13 cellular contexts compared by ENCODE assay signal in the genomic region with DNA sequence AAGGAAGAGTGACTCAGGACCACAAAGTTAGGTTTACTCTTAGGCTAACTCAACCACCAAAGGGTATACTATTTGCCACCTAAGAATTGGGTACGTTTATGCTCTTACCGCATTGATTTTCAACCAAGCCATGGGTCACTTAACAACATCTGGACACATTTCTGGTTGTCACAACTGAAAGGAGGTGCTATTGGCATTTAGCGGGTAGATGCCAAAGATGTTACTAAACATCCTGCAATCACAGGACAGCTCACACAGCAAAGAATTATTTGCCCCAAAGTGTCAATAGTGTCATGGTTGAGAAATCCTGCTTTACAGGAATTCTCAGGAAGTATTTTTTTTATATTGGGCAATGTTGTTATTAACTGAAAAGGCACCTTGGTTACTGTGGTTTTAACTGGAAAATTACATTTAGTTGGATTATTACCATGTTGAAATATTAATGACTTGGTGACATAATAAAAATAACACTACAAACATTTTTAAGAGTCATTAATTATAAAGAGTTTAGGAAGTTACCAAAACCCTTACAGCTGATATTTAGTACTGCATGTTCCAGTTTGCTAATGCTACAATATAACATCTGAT.
DNase-seq lines count a peak whose midpoint lies in the region; ATAC-seq, FAIRE-seq and TF ChIP-seq lines count a peak whose summit lies in the region.
"Had no signal": no experiment of that assay in that cellular context is flagged by ENCODE, and none has a peak within 500 bp of the region (broad histone marks: within the 10 kb centered on the region; RNA-seq: fewer than 3 reads in every experiment).

No MANE protein-coding gene starts in this region.

- H3K4me3 Mint-ChIP-seq in HFFc6, result no peak overlapping the region
- H3K4me3 Mint-ChIP-seq: activated T-cell treated with anti-CD3 and anti-CD28 coated beads, Interleukin-2, amount 50 U/mL, for 72 hours; immature natural killer cell had no signal

- peaks cover 19% of the 10 kb centered on the region for H3K4me1 ChIP-seq in A549

- H3K4me3 ChIP-seq in A549, result no peak overlapping the region
- no peak overlapping the region for H3K4me3 ChIP-seq in astrocyte of the cerebellum (ENCODE audit: low read depth, low read length)
- H3K4me3 ChIP-seq in kidney epithelial cell (ENCODE audit: low read depth, low read length), result no peak overlapping the region
- H3K4me3 ChIP-seq: coronary artery had no signal

- POLR2A ChIA-PET in A549 (lab: Yijun Ruan, JAX), result interaction anchor here (1.0 kb wide), 1 partner anchor 12 kb away, joined by 6 read pairs; no protein-coding TSS in a partner anchor

- H3K27me3 Mint-ChIP-seq in HFFc6 (ENCODE audit: insufficient read depth), result no peaks in the 10 kb centered on the region

- TF ChIP-seq POLR2A in A549 (IDR thresholded peaks at IDR 0.05; ENCODE audit: low read length), result no peak

- H3K9me3 ChIP-seq in A549, result peaks cover 39% of the 10 kb centered on the region

- peaks cover 17% of the 10 kb centered on the region for H3K9me3 Mint-ChIP-seq in HFFc6

- CTCF ChIA-PET in A549 (lab: Yijun Ruan, JAX), result no interaction called here

- peak overlapping the region; percentile 59 for H3K4me2 ChIP-seq in A549

- peak overlapping the region; percentile 64; the same call in 1 of the 2 replicates for H3K27ac Mint-ChIP-seq in HFFc6
- H3K27ac Mint-ChIP-seq: activated T-cell treated with anti-CD3 and anti-CD28 coated beads, Interleukin-2, amount 50 U/mL, for 72 hours; immature natural killer cell had no signal

- peak; percentile 63 to 93 for DNase-seq in A549 (ENCODE audit: low read depth in 1 of 2, low spot score in 1 of 2)
- DNase-seq in HFFc6, result peak; percentile 64
- peak; percentile 24 for DNase-seq in astrocyte of the cerebellum (ENCODE audit: low read depth)
- peak; percentile 99 for DNase-seq in kidney epithelial cell (ENCODE audit: low read depth)
- no peak for DNase-seq in NCI-H1417 treated with DMSO at 0.1 percent for 48 hours (lab: John Stamatoyannopoulos, UW)
- no peak for DNase-seq in anterior cingulate cortex (lab: John Stamatoyannopoulos, UW)
- no peak for DNase-seq in 8988T
- DNase-seq: activated T-cell treated with anti-CD3 and anti-CD28 coated beads, Interleukin-2, amount 50 U/mL, for 72 hours; immature natural killer cell; NCI-H69; right cardiac atrium had no signal

- H3K36me3 Mint-ChIP-seq in HFFc6 (ENCODE audit: low read depth), result peaks cover 1% of the 10 kb centered on the region; the same call in 1 of the 2 replicates
- H3K36me3 Mint-ChIP-seq: immature natural killer cell had no signal

- TF ChIP-seq EP300 in A549 (IDR thresholded peaks at IDR 0.05), result peak; percentile 96 to 97

- ATAC-seq in A549 (peak; percentile 96 to 98), GM21447 (IDR thresholded peaks at IDR 0.05; ENCODE audit: unreplicated experiment) (no peak)
- ATAC-seq: activated T-cell treated with anti-CD3 and anti-CD28 coated beads, Interleukin-2, amount 50 U/mL, for 72 hours; right cardiac atrium had no signal

- no peaks in the 10 kb centered on the region for H3K36me3 ChIP-seq in kidney epithelial cell (ENCODE audit: control insufficient read depth, insufficient read depth, low read length)

- peak; percentile 45 to 81 for TF ChIP-seq RAD21 in A549 (conservative IDR thresholded peaks at IDR 0.05 in 1 of 2, IDR thresholded peaks at IDR 0.05 in 1 of 2)

- in situ Hi-C loops in astrocyte of the cerebellum (cut with HindIII; ENCODE audit: low sequenced_read_pairs), result no loop called here

- no peaks in the 10 kb centered on the region; the same call in 1 of the 2 replicates for H3K4me1 Mint-ChIP-seq in HFFc6 (ENCODE audit: low read depth)
- H3K4me1 Mint-ChIP-seq: immature natural killer cell had no signal

- WGBS in A549 (ENCODE audit: missing lambda C conversion rate), result 3% methylated on average over 3 of the region's 3 CpGs

- peak; percentile 97 for FAIRE-seq in A549 (lab: Jason Lieb, UNC)

- H3K27ac ChIP-seq in A549, result peak overlapping the region; percentile 78 to 80
- H3K27ac ChIP-seq: coronary artery had no signal

- no peaks in the 10 kb centered on the region for H3K27me3 ChIP-seq in kidney epithelial cell (ENCODE audit: control insufficient read depth, insufficient read depth, low read length)

- TF ChIP-seq CTCF in A549 (IDR thresholded peaks at IDR 0.05) (no peak), HFFc6 (IDR thresholded peaks at IDR 0.05) (no peak), astrocyte of the cerebellum (IDR thresholded peaks at IDR 0.05; ENCODE audit: low read depth, low read length, missing control alignments) (no peak), kidney epithelial cell (IDR thresholded peaks at IDR 0.05; ENCODE audit: insufficient read depth, low read length, poor library complexity, severe bottlenecking) (no peak)

TF ChIP-seq in A549, 52 proteins besides CTCF, POLR2A, EP300 and RAD21:
- TF ChIP-seq CHD2 (IDR thresholded peaks at IDR 0.05; ENCODE audit: low read length, partially characterized antibody) (no peak), JUN (IDR thresholded peaks at IDR 0.05) (peak; percentile 94 to 97; a peak in 4 of 5 replicates), JUNB (IDR thresholded peaks at IDR 0.05) (peak; percentile 97), FOSL2 (IDR thresholded peaks at IDR 0.05) (peak; percentile 90), FOSL2 (CRISPR knock-in tag; IDR thresholded peaks at IDR 0.05) (peak; percentile 96), BHLHE40 (IDR thresholded peaks at IDR 0.05; ENCODE audit: low read depth, low read length) (no peak), GATA3 (IDR thresholded peaks at IDR 0.05; ENCODE audit: borderline replicate concordance) (peak; percentile 94), RARB (CRISPR knock-in tag; IDR thresholded peaks at IDR 0.05) (0 out of 2 replicates have a peak, but pooled peaks have one; percentile 68), SMC3 (IDR thresholded peaks at IDR 0.05) (peak; percentile 68), RNF2 (IDR thresholded peaks at IDR 0.05; ENCODE audit: borderline replicate concordance, low read depth) (no peak), MAFK (IDR thresholded peaks at IDR 0.05; ENCODE audit: partially characterized antibody) (peak; percentile 28), HOXA7 (CRISPR knock-in tag; IDR thresholded peaks at IDR 0.05) (no peak), ZSCAN20 (CRISPR knock-in tag; IDR thresholded peaks at IDR 0.05) (0 out of 2 replicates have a peak, but pooled peaks have one; percentile 46), CEBPB (IDR thresholded peaks at IDR 0.05) (peak; percentile 99)
- TF ChIP-seq, protein P1, sequence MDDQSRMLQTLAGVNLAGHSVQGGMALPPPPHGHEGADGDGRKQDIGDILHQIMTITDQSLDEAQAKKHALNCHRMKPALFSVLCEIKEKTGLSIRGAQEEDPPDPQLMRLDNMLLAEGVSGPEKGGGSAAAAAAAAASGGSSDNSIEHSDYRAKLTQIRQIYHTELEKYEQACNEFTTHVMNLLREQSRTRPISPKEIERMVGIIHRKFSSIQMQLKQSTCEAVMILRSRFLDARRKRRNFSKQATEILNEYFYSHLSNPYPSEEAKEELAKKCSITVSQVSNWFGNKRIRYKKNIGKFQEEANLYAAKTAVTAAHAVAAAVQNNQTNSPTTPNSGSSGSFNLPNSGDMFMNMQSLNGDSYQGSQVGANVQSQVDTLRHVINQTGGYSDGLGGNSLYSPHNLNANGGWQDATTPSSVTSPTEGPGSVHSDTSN (IDR thresholded peaks at IDR 0.05), result peak; percentile 56; the same call in 1 of the 2 replicates
- TF ChIP-seq, protein P2, sequence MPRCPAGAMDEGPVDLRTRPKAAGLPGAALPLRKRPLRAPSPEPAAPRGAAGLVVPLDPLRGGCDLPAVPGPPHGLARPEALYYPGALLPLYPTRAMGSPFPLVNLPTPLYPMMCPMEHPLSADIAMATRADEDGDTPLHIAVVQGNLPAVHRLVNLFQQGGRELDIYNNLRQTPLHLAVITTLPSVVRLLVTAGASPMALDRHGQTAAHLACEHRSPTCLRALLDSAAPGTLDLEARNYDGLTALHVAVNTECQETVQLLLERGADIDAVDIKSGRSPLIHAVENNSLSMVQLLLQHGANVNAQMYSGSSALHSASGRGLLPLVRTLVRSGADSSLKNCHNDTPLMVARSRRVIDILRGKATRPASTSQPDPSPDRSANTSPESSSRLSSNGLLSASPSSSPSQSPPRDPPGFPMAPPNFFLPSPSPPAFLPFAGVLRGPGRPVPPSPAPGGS (IDR thresholded peaks at IDR 0.05), result peak; percentile 98
- TF ChIP-seq, protein P3, sequence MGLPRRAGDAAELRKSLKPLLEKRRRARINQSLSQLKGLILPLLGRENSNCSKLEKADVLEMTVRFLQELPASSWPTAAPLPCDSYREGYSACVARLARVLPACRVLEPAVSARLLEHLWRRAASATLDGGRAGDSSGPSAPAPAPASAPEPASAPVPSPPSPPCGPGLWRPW (IDR thresholded peaks at IDR 0.05), result peak; percentile 98
- TF ChIP-seq, protein P4, sequence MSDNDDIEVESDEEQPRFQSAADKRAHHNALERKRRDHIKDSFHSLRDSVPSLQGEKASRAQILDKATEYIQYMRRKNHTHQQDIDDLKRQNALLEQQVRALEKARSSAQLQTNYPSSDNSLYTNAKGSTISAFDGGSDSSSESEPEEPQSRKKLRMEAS (IDR thresholded peaks at IDR 0.05), result peak; percentile 65

Comparison
In these comparisons a context has a peak if more than half of its experiments do, and no peak if none do; other contexts are left out.
1. DNase-seq: peak in A549 (2 of 2), HFFc6 (single experiment), astrocyte of the cerebellum (single experiment) and kidney epithelial cell (single experiment); none in NCI-H1417 treated with DMSO at 0.1 percent for 48 hours (single experiment), anterior cingulate cortex (0 of 58) and 8988T (single experiment).